10 cellular contexts compared by ENCODE assay signal in the genomic region with DNA sequence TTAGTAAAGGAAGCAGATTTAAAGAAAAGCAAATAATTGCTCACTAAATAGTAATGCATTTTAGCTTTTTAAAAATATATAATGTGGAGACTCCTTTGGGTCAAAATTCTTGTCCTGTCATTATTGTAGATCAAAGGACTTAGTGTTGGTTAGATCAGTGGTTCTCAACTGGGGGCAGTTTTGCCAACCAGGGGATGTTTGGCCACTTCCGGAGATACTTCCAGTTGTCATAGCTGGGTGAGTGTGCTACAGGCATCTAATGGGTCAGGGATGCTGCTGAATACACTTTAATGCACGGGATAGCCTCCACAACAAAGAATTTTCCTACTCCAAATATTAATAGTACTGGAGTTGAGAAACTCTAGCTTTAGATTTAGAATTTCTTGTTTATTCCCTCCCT.
DNase-seq lines count a peak whose midpoint lies in the region; ATAC-seq and TF ChIP-seq lines count a peak whose summit lies in the region.
"Had no signal": no experiment of that assay in that cellular context is flagged by ENCODE, and none has a peak within 500 bp of the region (broad histone marks: within the 10 kb centered on the region; RNA-seq: fewer than 3 reads in every experiment).

No MANE protein-coding gene starts in this region.

- no peaks in the 10 kb centered on the region for H3K27me3 ChIP-seq in OCI-LY1 (ENCODE audit: insufficient read depth, low read length)

- no peak for ATAC-seq in stimulated activated naive B cell treated with anti-CD40 and anti-IgM and Interleukin-4, amounts not matched to agents 10 μg/mL and 1 μg/mL and 100 μg/mL, for 72 hours (replicated peaks)
- ATAC-seq in GM19328 (IDR thresholded peaks at IDR 0.05; ENCODE audit: unreplicated experiment): no peak

- DNase-seq in DMS53 (lab: John Stamatoyannopoulos, UW): peak; percentile 1
- no peak for DNase-seq in DMS53 treated with DMSO at 0.1 percent for 48 hours (lab: John Stamatoyannopoulos, UW; ENCODE audit: unreplicated experiment)
- DNase-seq in fibroblast of villous mesenchyme (ENCODE audit: low read depth): no peak
- no peak for DNase-seq in stimulated activated naive B cell treated with anti-CD40 and anti-IgM and Interleukin-4, amounts not matched to agents 10 μg/mL and 1 μg/mL and 100 μg/mL, for 72 hours
- no peak for DNase-seq in HPDE6-E6E7 (ENCODE audit: extremely low spot score)
- no peak for DNase-seq in NCI-H510A (lab: John Stamatoyannopoulos, UW)
- DNase-seq: 8988T, NCI-H748 treated with DMSO at 0.1 percent for 48 hours had no signal

- H2AFZ ChIP-seq in OCI-LY1 (ENCODE audit: low read length): no peak overlapping the region

- H3K4me3 Mint-ChIP-seq in stimulated activated naive B cell treated with anti-CD40 and anti-IgM and Interleukin-4, amounts not matched to agents 10 μg/mL and 1 μg/mL and 100 μg/mL, for 72 hours: peak overlapping the region; percentile 68 to 70

- H3K4me1 Mint-ChIP-seq in stimulated activated naive B cell treated with anti-CD40 and anti-IgM and Interleukin-4, amounts not matched to agents 10 μg/mL and 1 μg/mL and 100 μg/mL, for 72 hours: peaks cover 10 to 22% of the 10 kb centered on the region in 2 donors

- H3K9ac ChIP-seq in OCI-LY1 (ENCODE audit: low read length): no peak overlapping the region; the same call in 1 of the 2 replicates

- H3K4me3 ChIP-seq in OCI-LY1 (ENCODE audit: low read depth, low read length, poor library complexity, severe bottlenecking): peak overlapping the region; percentile 45
- peak overlapping the region; percentile 32 for H3K4me3 ChIP-seq in fibroblast of villous mesenchyme (ENCODE audit: low read depth, low read length)

- H3F3A ChIP-seq in OCI-LY1 (ENCODE audit: insufficient read depth, low read length): no peaks in the 10 kb centered on the region

- peaks cover 2 to 12% of the 10 kb centered on the region in 2 donors for H3K36me3 Mint-ChIP-seq in stimulated activated naive B cell treated with anti-CD40 and anti-IgM and Interleukin-4, amounts not matched to agents 10 μg/mL and 1 μg/mL and 100 μg/mL, for 72 hours

- peak overlapping the region; percentile 84 for H3K27ac Mint-ChIP-seq in stimulated activated naive B cell treated with anti-CD40 and anti-IgM and Interleukin-4, amounts not matched to agents 10 μg/mL and 1 μg/mL and 100 μg/mL, for 72 hours

- H3K4me1 ChIP-seq in OCI-LY1 (ENCODE audit: insufficient read depth, low read length, severe bottlenecking): peaks cover 38% of the 10 kb centered on the region

- H3K27ac ChIP-seq in OCI-LY1 (ENCODE audit: low read depth, low read length, poor library complexity, severe bottlenecking): peak overlapping the region; percentile 72

- TF ChIP-seq CTCF in OCI-LY1 (IDR thresholded peaks at IDR 0.05; ENCODE audit: low read length) (no peak), fibroblast of villous mesenchyme (IDR thresholded peaks at IDR 0.05; ENCODE audit: insufficient read depth, low read depth, low read length) (no peak)

- H3K36me3 ChIP-seq in OCI-LY1 (ENCODE audit: insufficient read depth, low read length): peaks cover 9% of the 10 kb centered on the region; the same call in 1 of the 2 replicates

- no peaks in the 10 kb centered on the region for H3K27me3 Mint-ChIP-seq in stimulated activated naive B cell treated with anti-CD40 and anti-IgM and Interleukin-4, amounts not matched to agents 10 μg/mL and 1 μg/mL and 100 μg/mL, for 72 hours

- no peaks in the 10 kb centered on the region for H3K9me3 Mint-ChIP-seq in stimulated activated naive B cell treated with anti-CD40 and anti-IgM and Interleukin-4, amounts not matched to agents 10 μg/mL and 1 μg/mL and 100 μg/mL, for 72 hours

- H3K4me2 ChIP-seq in OCI-LY1 (ENCODE audit: low read length): peak overlapping the region; percentile 70

- H3K79me2 ChIP-seq in OCI-LY1 (ENCODE audit: insufficient read depth, low read length): no peaks in the 10 kb centered on the region

- no peaks in the 10 kb centered on the region for H4K20me1 ChIP-seq in OCI-LY1 (ENCODE audit: insufficient read depth, low read length)

- no peaks in the 10 kb centered on the region for H3K9me2 ChIP-seq in OCI-LY1 (ENCODE audit: low read depth, low read length)

- H3K9me3 ChIP-seq in OCI-LY1 (ENCODE audit: low read length): no peaks in the 10 kb centered on the region
